ENCODE assay signal across 1 cellular context in the genomic region with DNA sequence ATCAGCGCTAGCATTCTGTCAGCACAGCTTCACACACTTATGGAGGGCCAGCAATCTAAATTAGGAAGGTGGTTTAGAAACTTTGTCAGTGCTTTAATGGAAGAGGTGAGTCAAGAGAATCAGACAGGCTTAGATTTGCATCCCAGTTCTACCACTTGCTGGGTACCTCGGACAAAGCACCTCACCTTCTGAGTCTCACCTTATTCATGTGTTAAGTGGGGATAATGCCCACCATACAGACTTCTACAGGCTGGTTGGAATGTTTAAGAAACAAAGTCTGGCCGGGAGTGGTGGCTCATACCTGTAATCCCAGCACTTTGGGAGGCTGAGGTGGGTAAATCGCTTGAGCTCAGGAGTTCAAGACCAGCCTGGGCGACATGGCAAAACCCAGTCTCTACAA.
TF ChIP-seq lines count a peak whose summit lies in the region.

No MANE protein-coding gene starts in this region.

TF ChIP-seq in H1, 55 proteins besides CTCF, POLR2A, EP300 and RAD21 (continued from another document):
- TF ChIP-seq, protein P1, sequence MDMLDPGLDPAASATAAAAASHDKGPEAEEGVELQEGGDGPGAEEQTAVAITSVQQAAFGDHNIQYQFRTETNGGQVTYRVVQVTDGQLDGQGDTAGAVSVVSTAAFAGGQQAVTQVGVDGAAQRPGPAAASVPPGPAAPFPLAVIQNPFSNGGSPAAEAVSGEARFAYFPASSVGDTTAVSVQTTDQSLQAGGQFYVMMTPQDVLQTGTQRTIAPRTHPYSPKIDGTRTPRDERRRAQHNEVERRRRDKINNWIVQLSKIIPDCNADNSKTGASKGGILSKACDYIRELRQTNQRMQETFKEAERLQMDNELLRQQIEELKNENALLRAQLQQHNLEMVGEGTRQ (IDR thresholded peaks at IDR 0.05; ENCODE audit: low read length) = no peak
- TF ChIP-seq, protein P2, sequence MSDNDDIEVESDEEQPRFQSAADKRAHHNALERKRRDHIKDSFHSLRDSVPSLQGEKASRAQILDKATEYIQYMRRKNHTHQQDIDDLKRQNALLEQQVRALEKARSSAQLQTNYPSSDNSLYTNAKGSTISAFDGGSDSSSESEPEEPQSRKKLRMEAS (IDR thresholded peaks at IDR 0.05) = no peak
- TF ChIP-seq RNF2 (IDR thresholded peaks at IDR 0.05; ENCODE audit: borderline replicate concordance, low read depth, low read length, missing control alignments, poor library complexity, severe bottlenecking) = no peak
- TF ChIP-seq CBX8 (IDR thresholded peaks at IDR 0.05; ENCODE audit: borderline replicate concordance, low read depth, low read length) = no peak
- no peak for TF ChIP-seq HDAC6 (IDR thresholded peaks at IDR 0.05; ENCODE audit: low read depth, low read length)
- TF ChIP-seq ZNF274 (IDR thresholded peaks at IDR 0.05; ENCODE audit: borderline replicate concordance, extremely low read depth, low read length) = no peak
- no peak for TF ChIP-seq SP1 (IDR thresholded peaks at IDR 0.05; ENCODE audit: low read depth, low read length)
- TF ChIP-seq TAF1 (IDR thresholded peaks at IDR 0.05; ENCODE audit: low read depth, low read length) = no peak
- no peak for TF ChIP-seq GTF2F1 (IDR thresholded peaks at IDR 0.05; ENCODE audit: borderline replicate concordance, low read depth, low read length)
- TF ChIP-seq SIN3A (conservative IDR thresholded peaks at IDR 0.05 in 1 of 2, IDR thresholded peaks at IDR 0.05 in 1 of 2; ENCODE audit: low read depth in 1 of 2, low read length in 2 of 2) = no peak
- no peak for TF ChIP-seq KDM1A (IDR thresholded peaks at IDR 0.05; ENCODE audit: borderline replicate concordance, low read length)
- 0 out of 2 replicates have a peak, but pooled peaks have one; percentile 26 for TF ChIP-seq TEAD4 (IDR thresholded peaks at IDR 0.05; ENCODE audit: low read depth, low read length)
- no peak for TF ChIP-seq KDM5A (IDR thresholded peaks at IDR 0.05; ENCODE audit: low read length)
- no peak for TF ChIP-seq SUZ12 (IDR thresholded peaks at IDR 0.05; ENCODE audit: low read length)
- peak in 1 of 2 experiments; percentile 62; a peak in 1 of 4 replicates for TF ChIP-seq HDAC2 (IDR thresholded peaks at IDR 0.05; ENCODE audit: borderline replicate concordance in 1 of 2, low read depth in 2 of 2, low read length in 2 of 2)
- TF ChIP-seq MAFK (IDR thresholded peaks at IDR 0.05; ENCODE audit: low read depth, low read length) = no peak
- TF ChIP-seq YY1 (IDR thresholded peaks at IDR 0.05; ENCODE audit: low read depth, low read length) = peak; percentile 12; the same call in 1 of the 2 replicates
- no peak for TF ChIP-seq ATF3 (IDR thresholded peaks at IDR 0.05; ENCODE audit: insufficient read depth, low read depth, low read length)
- TF ChIP-seq KDM4A (IDR thresholded peaks at IDR 0.05; ENCODE audit: low read depth, low read length, severe bottlenecking) = no peak
- no peak for TF ChIP-seq FOSL1 (IDR thresholded peaks at IDR 0.05; ENCODE audit: insufficient read depth, low read depth, low read length)
- TF ChIP-seq RBBP5 (IDR thresholded peaks at IDR 0.05; ENCODE audit: borderline replicate concordance, low read depth, low read length) = no peak
- TF ChIP-seq TCF12 (IDR thresholded peaks at IDR 0.05; ENCODE audit: low read depth, low read length) = no peak
- no peak for TF ChIP-seq NANOG (IDR thresholded peaks at IDR 0.05; ENCODE audit: insufficient read depth, low read depth, low read length, poor library complexity, severe bottlenecking)
